8 cellular contexts compared by ENCODE assay signal in genomic region chr12:108691995-108692808, GRCh38. TPM values are rescaled to one million over a fixed set of nuclear protein-coding genes. Genes with fewer than 3 reads are reported as not detected.
DNase-seq lines count a peak whose midpoint lies in the region; ATAC-seq and TF ChIP-seq lines count a peak whose summit lies in the region.

No MANE protein-coding gene starts in this region.

- H3K36me3 Mint-ChIP-seq in Calu3 (ENCODE audit: insufficient read depth, unreplicated experiment) (peaks cover 62% of the 10 kb centered on the region), H9 (ENCODE audit: insufficient read depth in 1 of 3, low read depth in 3 of 3) (peaks cover 11 to 24% (median 12%) of the 10 kb centered on the region in 3 experiments)

- H2BK15ac ChIP-seq in H9 (ENCODE audit: low read depth, low read length) = 0 out of 2 replicates have a peak overlapping the region, but pooled peaks have one; percentile 9

- peaks cover 69% of the 10 kb centered on the region for H3K4me1 Mint-ChIP-seq in Calu3 (ENCODE audit: low read depth, unreplicated experiment)
- H3K4me1 Mint-ChIP-seq in H9 = peaks cover 49 to 50% of the 10 kb centered on the region in 2 experiments

- TF ChIP-seq POLR2A in heart left ventricle (IDR thresholded peaks at IDR 0.05) = no peak

- H3T11ph ChIP-seq in H9 (ENCODE audit: low read length) = peak overlapping the region; percentile 20

- peak overlapping the region; percentile 34 for H2BK20ac ChIP-seq in H9 (ENCODE audit: low read depth, low read length, poor library complexity, severe bottlenecking)

- no peak overlapping the region for H4K91ac ChIP-seq in H9 (ENCODE audit: insufficient read length, low read depth, low read length)

- H4K8ac ChIP-seq in H9 (replicated peaks; ENCODE audit: insufficient read length, low read depth, low read length) = no peak overlapping the region

- peak overlapping the region; percentile 51 for H3K4me3 Mint-ChIP-seq in Calu3 (ENCODE audit: low read depth, unreplicated experiment)
- H3K4me3 Mint-ChIP-seq in H9 = peak overlapping the region; percentile 1 to 58; a peak in 3 of 5 replicates

- peak overlapping the region; percentile 72 for H2BK120ac ChIP-seq in H9 (ENCODE audit: low read depth, low read length, poor library complexity, severe bottlenecking)

- H2AK5ac ChIP-seq in H9 (ENCODE audit: insufficient read length, low read length) = no peak overlapping the region

- H3K23me2 ChIP-seq in H9 (ENCODE audit: insufficient read length, low read depth, low read length, poor library complexity, severe bottlenecking) = no peaks in the 10 kb centered on the region

- BruUV-seq in Calu3 (replicated peaks; lab: Mats Ljungman, UMichigan) = no TSS peak

- peaks cover 2% of the 10 kb centered on the region for H3K9me3 Mint-ChIP-seq in Calu3 (ENCODE audit: low read depth, unreplicated experiment)
- no peaks in the 10 kb centered on the region for H3K9me3 Mint-ChIP-seq in H9

- peak overlapping the region; percentile 84; the same call in 1 of the 2 replicates for H3K14ac ChIP-seq in H9 (ENCODE audit: insufficient read depth, low read length)

- ATAC-seq in heart left ventricle = peak; percentile 19 to 52 (median 36)

- H3K27ac Mint-ChIP-seq in Calu3 (ENCODE audit: unreplicated experiment) (peak overlapping the region; percentile 77), H9 (peak overlapping the region; percentile 63 to 96 (median 94))

- peak overlapping the region; percentile 15 for H4K5ac ChIP-seq in H9 (ENCODE audit: insufficient read length, low read depth, low read length)

- intact Hi-C loops in Calu3 (cut with micrococcal nuclease; ENCODE audit: unreplicated experiment) = loop anchor here (2.0 kb wide), 2 partner anchors 27 to 31 kb away; no protein-coding TSS in a partner anchor
- intact Hi-C loops in heart left ventricle (cut with DNase I) = loop anchor here in 9 of 10 donors (1.0 to 5.0 kb wide), 6 partner anchors 35 to 111 kb away; partner anchors contain the start of gene CORO1C (in 8 of the 9)

- no peak overlapping the region for H2AFZ ChIP-seq in H9 (ENCODE audit: low read length)

- H3K79me1 ChIP-seq in H9 (ENCODE audit: insufficient read depth, low read depth, low read length, poor library complexity, severe bottlenecking) = no peaks in the 10 kb centered on the region

- no CpG with 5 or more reads among the region's 9 CpGs for WGBS in H9 (ENCODE audit: extremely low coverage, insufficient read length, low lambda C conversion rate)
- WGBS in heart left ventricle, 4 donors = 12 to 20% (median 15%) methylated on average over 8 to 9 of the region's 9 CpGs

- H3K4me2 ChIP-seq in H9 (ENCODE audit: insufficient read depth, insufficient read length, low read length) = peak overlapping the region; percentile 1

- no peak for DNase-seq in Calu3
- DNase-seq in H9 = no peak
- DNase-seq in NCI-H2107 (lab: John Stamatoyannopoulos, UW) = peak; percentile 92
- peak; percentile 28 for DNase-seq in activated naive CD4-positive, alpha-beta T cell treated with anti-CD3 and anti-CD28 coated beads, Interleukin-2, amount 50 U/mL, for 16 hours
- peak in 2 of 5 donors; percentile 54 to 69 for DNase-seq in heart left ventricle
- peak; percentile 85 for DNase-seq in putamen (ENCODE audit: low spot score)
- DNase-seq in D341Med (ENCODE audit: low spot score) = no peak
- DNase-seq in stimulated activated CD4-positive, alpha-beta T cell treated with anti-CD3 and anti-CD28 coated beads, Interleukin-2, amount 100 ng/mL, for 48 hours = no peak

- peak overlapping the region; percentile 66 for H2BK5ac ChIP-seq in H9 (ENCODE audit: insufficient read length, low read length)

- H3K4me1 ChIP-seq in H9 (ENCODE audit: insufficient read depth, low read length) (peaks cover 9% of the 10 kb centered on the region; the same call in 1 of the 2 replicates), heart left ventricle (peaks cover 18 to 95% (median 72%) of the 10 kb centered on the region in 12 donors)

- H3K9me3 ChIP-seq in H9 (ENCODE audit: control insufficient read depth, low read depth, low read length) = no peaks in the 10 kb centered on the region
- no peaks in the 10 kb centered on the region for H3K9me3 ChIP-seq in heart left ventricle

- no peaks in the 10 kb centered on the region for H3K27me3 Mint-ChIP-seq in Calu3 (ENCODE audit: unreplicated experiment)
- no peaks in the 10 kb centered on the region for H3K27me3 Mint-ChIP-seq in H9 (ENCODE audit: low read depth)

- peaks cover 2% of the 10 kb centered on the region; the same call in 1 of the 2 replicates for H3K79me2 ChIP-seq in H9 (ENCODE audit: insufficient read depth, low read length)

- peak overlapping the region in 9 of 12 donors; percentile 9 to 39 (median 28) for H3K4me3 ChIP-seq in heart left ventricle

- peak overlapping the region; percentile 27 for H3K27ac ChIP-seq in H9 (ENCODE audit: insufficient read length, low read depth, low read length)
- peak overlapping the region; percentile 84 to 96 (median 94) for H3K27ac ChIP-seq in heart left ventricle

- CTCF ChIA-PET in Calu3 (lab: Charles Lee) = interaction anchor here (0.6 to 1.9 kb wide), 5 partner anchors 10 to 78 kb away, joined by 3 to 7 read pairs (median 5); no protein-coding TSS in a partner anchor

- no peak overlapping the region for H3K56ac ChIP-seq in H9 (ENCODE audit: insufficient read length, low read depth, low read length)

- peaks cover 0 to 18% (median 0%) of the 10 kb centered on the region in 9 donors for H3K36me3 ChIP-seq in heart left ventricle

- peak overlapping the region; percentile 13; the same call in 1 of the 2 replicates for H3K4ac ChIP-seq in H9 (ENCODE audit: low read depth, low read length)

- H4K20me1 ChIP-seq in H9 (ENCODE audit: control insufficient read depth, insufficient read depth, insufficient read length) = no peaks in the 10 kb centered on the region

- H3K23ac ChIP-seq in H9 (ENCODE audit: insufficient read length, low read depth, low read length) = no peak overlapping the region

- H3K9ac ChIP-seq in H9 (ENCODE audit: extremely low read depth, insufficient read length, low read length) = no peak overlapping the region

- H3K27me3 ChIP-seq in H9 (ENCODE audit: insufficient read depth, low read length) (no peaks in the 10 kb centered on the region), heart left ventricle (no peaks in the 10 kb centered on the region)

- TF ChIP-seq CTCF in Calu3 (IDR thresholded peaks at IDR 0.05; ENCODE audit: unreplicated experiment) = no peak
- no peak for TF ChIP-seq CTCF in H9 (conservative IDR thresholded peaks at IDR 0.05)
- no peak for TF ChIP-seq CTCF in heart left ventricle (IDR thresholded peaks at IDR 0.05)

- peak overlapping the region; percentile 12 for H2BK12ac ChIP-seq in H9 (ENCODE audit: insufficient read length, low read depth, low read length)

- H3K18ac ChIP-seq in H9 (ENCODE audit: insufficient read length, low read depth, low read length) = peak overlapping the region; percentile 86

RNA-seq across cellular contexts. Expression of gene CORO1C, which starts 39.1 kb away (rescaled TPM):
- total RNA-seq in Calu3 (2022) = 252 and 270 TPM in 2 replicates
- 154 and 164 TPM in 2 replicates for total RNA-seq in H9 (2021)
- total RNA-seq in heart left ventricle = 100 to 1,000 TPM in 1 of 9 donors, 10 to 100 TPM in 8; 48.3 to 119 (median 68.5) TPM
- 10 to 100 TPM; 18.3 to 55.2 TPM for polyA plus RNA-seq in heart left ventricle

RNA-seq across cellular contexts. Expression of gene SELPLG, which starts 58.5 kb away (rescaled TPM):
- total RNA-seq in Calu3 (2022) (0.54 and 0.76 TPM in 2 replicates), H9 (2021) (0.09 and 0.15 TPM in 2 replicates), heart left ventricle (10 to 100 TPM in 2 of 9 donors, 1 to 10 TPM in 7; 1.1 to 26.7 (median 4.0) TPM)
- 1 to 10 TPM; 1.0 to 4.5 TPM for polyA plus RNA-seq in heart left ventricle

Comparison
In these comparisons a context has a peak if more than half of its experiments do, and no peak if none do; other contexts are left out.
1. DNase-seq: peak in NCI-H2107 (single experiment), activated naive CD4-positive, alpha-beta T cell treated with anti-CD3 and anti-CD28 coated beads, Interleukin-2, amount 50 U/mL, for 16 hours (single experiment) and putamen (single experiment); none in Calu3 (single experiment), H9 (single experiment), D341Med (single experiment) and stimulated activated CD4-positive, alpha-beta T cell treated with anti-CD3 and anti-CD28 coated beads, Interleukin-2, amount 100 ng/mL, for 48 hours (0 of 2).